ENCODE assay signal across 11 cellular contexts in the genomic region with DNA sequence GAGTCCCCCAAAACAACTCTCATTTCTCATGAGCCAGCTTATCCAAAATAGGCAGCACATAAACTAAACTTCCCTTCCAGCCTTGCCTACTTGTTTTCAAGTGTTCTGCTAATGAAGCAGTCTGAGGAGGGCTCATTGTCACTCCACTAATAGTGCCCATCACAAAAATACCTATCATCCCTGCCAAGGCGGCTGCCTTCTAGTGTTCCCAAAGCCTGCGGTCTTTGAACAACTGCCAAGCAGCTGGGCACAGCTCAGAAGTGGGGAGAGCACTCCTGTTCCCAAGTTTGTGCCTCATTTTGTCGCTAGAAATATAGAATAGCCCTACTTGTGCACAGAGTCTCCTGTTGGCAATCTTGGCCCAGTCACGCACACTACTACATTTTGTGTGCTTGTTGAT. TPM values are rescaled to one million over a fixed set of nuclear protein-coding genes. Genes with fewer than 3 reads are reported as not detected.
A peak's percentile ranks its signal among the peaks of the same experiment; 100 is the strongest.
DNase-seq lines count a peak whose midpoint lies in the region; ATAC-seq lines count a peak whose summit lies in the region.
"Had no signal": no experiment of that assay in that cellular context is flagged by ENCODE, and none has a peak within 500 bp of the region (broad histone marks: within the 10 kb centered on the region; RNA-seq: fewer than 3 reads in every experiment).

No MANE protein-coding gene starts in this region.

- no peak for DNase-seq in Right ventricle myocardium inferior (ENCODE audit: missing footprints)
- DNase-seq in cardiac septum (ENCODE audit: low spot score), result no peak
- DNase-seq in globus pallidus (ENCODE audit: low spot score), result peak; percentile 37
- DNase-seq in midbrain (lab: John Stamatoyannopoulos, UW), result peak; percentile 58
- DNase-seq in NCI-H146 (lab: John Stamatoyannopoulos, UW), result no peak
- DNase-seq in foreskin melanocyte, result no peak
- no peak for DNase-seq in stimulated activated naive CD4-positive, alpha-beta T cell treated with Interleukin-2 at 50 U/mL for 16 hours (lab: John Stamatoyannopoulos, UW)
- no peak for DNase-seq in NCI-H2227 (lab: John Stamatoyannopoulos, UW; ENCODE audit: unreplicated experiment)
- DNase-seq: NCI-H1417 treated with DMSO at 0.1 percent for 48 hours, PC-9 had no signal

- intact Hi-C loops in Right ventricle myocardium inferior (cut with DNase I), result no loop called here
- intact Hi-C loops in cardiac septum (cut with DNase I), result no loop called here

- peak; percentile 83 for ATAC-seq in Right ventricle myocardium inferior

RNA-seq across cellular contexts. Expression of gene DTNA, which starts 50.3 kb away (rescaled TPM):
- 153 TPM for total RNA-seq in Right ventricle myocardium inferior
- 208 TPM for total RNA-seq in cardiac septum
- total RNA-seq: MCF 10A, PC-9 had no signal

Comparison
In these comparisons a context has a peak if more than half of its experiments do, and no peak if none do; other contexts are left out.
1. DNase-seq: peak in globus pallidus (single experiment) and midbrain (single experiment); none in Right ventricle myocardium inferior (single experiment), cardiac septum (single experiment), NCI-H146 (single experiment), foreskin melanocyte (single experiment), stimulated activated naive CD4-positive, alpha-beta T cell treated with Interleukin-2 at 50 U/mL for 16 hours (single experiment) and NCI-H2227 (single experiment).